In the genomic region with DNA sequence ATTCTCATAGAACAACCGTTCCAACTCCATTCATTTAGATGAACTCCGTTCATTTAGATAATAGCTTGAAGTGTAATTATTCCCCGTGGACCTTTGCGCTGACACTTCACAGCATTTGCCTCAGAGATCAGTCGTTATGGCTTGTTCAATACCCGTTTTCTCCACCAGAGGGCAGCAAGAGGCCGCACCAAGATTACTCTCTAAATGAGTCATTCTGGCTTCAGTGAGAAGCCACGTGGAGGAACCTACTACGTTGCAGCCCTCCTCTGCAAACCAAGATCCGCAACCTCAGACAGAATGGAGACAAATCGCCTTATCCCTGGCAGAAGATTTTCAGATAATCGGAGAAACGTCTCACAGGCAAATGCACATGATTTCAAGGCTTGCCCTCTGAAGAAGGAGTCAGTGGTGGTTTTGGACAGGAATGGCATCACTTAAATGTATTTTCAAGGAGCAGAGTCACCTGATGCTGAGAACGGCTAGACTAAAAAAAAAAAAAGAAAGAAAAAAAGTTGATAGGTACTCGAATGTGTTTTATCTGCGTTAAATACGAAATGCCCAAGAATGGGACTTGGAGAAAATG, we compare ENCODE assay signal across 8 cellular contexts.
DNase-seq lines count a peak whose midpoint lies in the region; ATAC-seq, FAIRE-seq and TF ChIP-seq lines count a peak whose summit lies in the region.

No MANE protein-coding gene starts in this region.

- H3K4me3 ChIP-seq in AG04449 (ENCODE audit: low read depth, low read length) (no peak overlapping the region), WERI-Rb-1 (ENCODE audit: low read depth, low read length) (no peak overlapping the region), cardiac fibroblast (replicated peaks in 1 of 2; ENCODE audit: low read depth in 2 of 2, low read length in 2 of 2) (no peak overlapping the region), kidney (ENCODE audit: low read length in 2 of 2) (peak overlapping the region in 1 of 2 donors; percentile 3)

- H3K9ac ChIP-seq in kidney (ENCODE audit: low read length in 2 of 2), result no peak overlapping the region

- CTCF ChIA-PET in AG04449 (lab: Yijun Ruan, JAX), result interaction anchor here (0.6 to 7.1 kb wide), 13 partner anchors 10 to 579 kb away, joined by 3 to 144 read pairs (median 4); no protein-coding TSS in a partner anchor

- ATAC-seq in GM18867 (IDR thresholded peaks at IDR 0.05; ENCODE audit: unreplicated experiment) (peak; percentile 98), HG03103 (IDR thresholded peaks at IDR 0.05; ENCODE audit: low read depth, unreplicated experiment) (peak; percentile 90)

- POLR2A ChIA-PET in AG04449 (lab: Yijun Ruan, JAX), result no interaction called here

- no peaks in the 10 kb centered on the region for H3K27me3 ChIP-seq in WERI-Rb-1 (ENCODE audit: insufficient read depth, low read depth, severe bottlenecking)

- peaks cover 0 to 3% of the 10 kb centered on the region in 2 donors for H3K4me1 ChIP-seq in kidney (ENCODE audit: control insufficient read depth in 1 of 2, insufficient read depth in 1 of 2, low read depth in 1 of 2, low read length in 2 of 2)

- DNase-seq in AG04449 (ENCODE audit: low read depth, low spot score) (no peak), NCI-H2196 (lab: John Stamatoyannopoulos, UW; ENCODE audit: unreplicated experiment) (peak; percentile 93), WERI-Rb-1 (peak; percentile 87), cardiac fibroblast (ENCODE audit: low read depth in 2 of 2) (peak; percentile 83 to 86), kidney (peak; percentile 65)
- peak; percentile 67 to 89 (median 76) for DNase-seq in stimulated activated CD4-positive, alpha-beta T cell treated with anti-CD3 and anti-CD28 coated beads, Interleukin-1b, Interleukin-23, amount 100 ng/mL, for 24 hours (ENCODE audit: low read depth in 4 of 4, low spot score in 1 of 4)

- H3K9me3 ChIP-seq in WERI-Rb-1 (ENCODE audit: severe bottlenecking), result no peaks in the 10 kb centered on the region
- no peaks in the 10 kb centered on the region for H3K9me3 ChIP-seq in kidney (ENCODE audit: control insufficient read depth in 1 of 2, low read length in 2 of 2)

- no peaks in the 10 kb centered on the region for H3K36me3 ChIP-seq in WERI-Rb-1
- no peaks in the 10 kb centered on the region for H3K36me3 ChIP-seq in kidney (ENCODE audit: control insufficient read depth in 1 of 2, insufficient read depth in 2 of 2, low read length in 2 of 2)

- intact Hi-C loops in kidney (cut with DNase I), result no loop called here

- TF ChIP-seq CTCF in AG04449 (IDR thresholded peaks at IDR 0.05; ENCODE audit: insufficient read depth, low read length, missing control alignments) (peak; percentile 63), WERI-Rb-1 (IDR thresholded peaks at IDR 0.05; ENCODE audit: low read depth, low read length) (peak; percentile 70), cardiac fibroblast (IDR thresholded peaks at IDR 0.05; ENCODE audit: low read depth, low read length) (peak; percentile 77), kidney (IDR thresholded peaks at IDR 0.05; ENCODE audit: borderline replicate concordance, extremely low read depth, insufficient read depth) (peak; percentile 88)

- peak; percentile 76 for FAIRE-seq in kidney (lab: Jason Lieb, UNC)

- H3K27ac ChIP-seq in WERI-Rb-1 (no peak overlapping the region), kidney (ENCODE audit: low read depth in 2 of 2, low read length in 2 of 2) (no peak overlapping the region)
